8 cellular contexts compared by ENCODE assay signal in the genomic region with DNA sequence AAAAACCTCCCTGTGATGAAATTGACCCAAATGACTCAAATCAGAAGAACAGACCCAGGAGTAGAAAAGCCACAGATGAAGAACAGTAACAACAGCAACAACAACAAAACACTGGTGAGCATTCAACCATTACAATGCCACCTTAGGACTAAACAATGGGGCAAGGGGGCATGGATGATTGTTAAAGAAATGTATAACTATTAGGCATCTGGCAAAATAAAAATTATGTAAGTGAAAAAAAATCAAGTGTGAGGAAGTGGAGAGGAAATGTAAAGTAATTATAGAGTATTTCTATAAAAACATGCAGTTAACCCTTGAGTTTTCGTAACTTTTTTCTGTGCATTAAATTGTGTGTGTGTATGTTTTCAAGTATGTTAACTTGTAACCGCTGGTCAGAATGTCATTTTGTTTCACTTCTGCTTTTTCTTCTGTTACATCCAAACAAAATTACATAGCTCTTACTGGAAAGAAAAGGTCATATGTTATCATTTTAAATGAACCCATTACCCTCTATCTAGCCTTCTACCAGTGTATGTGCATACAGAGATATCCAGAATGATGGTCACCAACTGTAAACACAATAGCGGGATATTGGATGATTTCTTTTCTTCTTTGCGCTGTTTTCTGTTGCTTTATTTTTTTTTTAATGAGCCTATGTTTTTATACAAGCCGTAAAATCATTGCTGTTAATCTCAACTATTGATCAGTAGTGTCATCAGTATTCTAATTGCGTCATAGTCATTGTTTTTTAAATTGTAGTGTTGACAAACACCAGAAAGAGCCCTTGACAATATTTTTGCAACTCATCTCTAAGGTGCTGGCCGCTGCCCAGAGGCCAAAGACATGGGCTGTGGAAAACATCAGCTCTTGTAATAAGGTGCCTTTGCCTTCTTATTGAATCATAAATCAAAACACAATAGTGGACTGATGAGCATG.
DNase-seq lines count a peak whose midpoint lies in the region; ATAC-seq and TF ChIP-seq lines count a peak whose summit lies in the region.

No MANE protein-coding gene starts in this region.

- in situ Hi-C loops in GM13976 (cut with MboI; ENCODE audit: low sequenced_read_pairs, unreplicated experiment) = no loop called here

- H3K9me3 Mint-ChIP-seq in dendritic cell treated with granulocyte-macrophage colony-stimulating factor and Interleukin-4, amounts not matched to agents 40 ng/mL and 50 ng/mL, for 4 days = no peaks in the 10 kb centered on the region

- no peaks in the 10 kb centered on the region for H3K36me3 Mint-ChIP-seq in dendritic cell treated with granulocyte-macrophage colony-stimulating factor and Interleukin-4, amounts not matched to agents 40 ng/mL and 50 ng/mL, for 4 days (ENCODE audit: low read depth)

- no peak for TF ChIP-seq CTCF in GM13976 (IDR thresholded peaks at IDR 0.05; ENCODE audit: borderline replicate concordance, control extremely low read depth, extremely low read depth, insufficient read depth, missing control alignments)

- peak overlapping the region; percentile 30 for H3K4me3 Mint-ChIP-seq in dendritic cell treated with granulocyte-macrophage colony-stimulating factor and Interleukin-4, amounts not matched to agents 40 ng/mL and 50 ng/mL, for 4 days

- H3K27ac Mint-ChIP-seq in dendritic cell treated with granulocyte-macrophage colony-stimulating factor and Interleukin-4, amounts not matched to agents 40 ng/mL and 50 ng/mL, for 4 days = peak overlapping the region; percentile 96

- H3K27me3 Mint-ChIP-seq in dendritic cell treated with granulocyte-macrophage colony-stimulating factor and Interleukin-4, amounts not matched to agents 40 ng/mL and 50 ng/mL, for 4 days = no peaks in the 10 kb centered on the region

- ATAC-seq in GM21526 (IDR thresholded peaks at IDR 0.05; ENCODE audit: low FRiP score, unreplicated experiment) (peak; percentile 79), HG03565 (IDR thresholded peaks at IDR 0.05; ENCODE audit: unreplicated experiment) (peak; percentile 78)

- peaks cover 47% of the 10 kb centered on the region for H3K4me1 Mint-ChIP-seq in dendritic cell treated with granulocyte-macrophage colony-stimulating factor and Interleukin-4, amounts not matched to agents 40 ng/mL and 50 ng/mL, for 4 days (ENCODE audit: low read depth)

- intact Hi-C loops in dendritic cell treated with granulocyte-macrophage colony-stimulating factor and Interleukin-4, amounts not matched to agents 40 ng/mL and 50 ng/mL, for 4 days (cut with micrococcal nuclease) = loop anchor here (2.0 to 10.0 kb wide), 2 partner anchors 173 to 277 kb away; a partner anchor contains a TSS

- DNase-seq in GM13976 (ENCODE audit: low spot score) = peak; percentile 71
- no peak for DNase-seq in NCI-H2227 (lab: John Stamatoyannopoulos, UW; ENCODE audit: unreplicated experiment)
- DNase-seq in NCI-H748 (lab: John Stamatoyannopoulos, UW; ENCODE audit: unreplicated experiment) = no peak
- no peak for DNase-seq in HK-2 (ENCODE audit: unreplicated experiment)
- no peak for DNase-seq in epidermal melanocyte (ENCODE audit: insufficient read length, low spot score)
